ENCODE assay signal across 1 cellular context in genomic region chr5:174339130-174339529, GRCh38.
TF ChIP-seq lines count a peak whose summit lies in the region.

No MANE protein-coding gene starts in this region.

TF ChIP-seq in SK-N-SH, 30 proteins besides CTCF, POLR2A, EP300 and RAD21 (continued from another document):
- TF ChIP-seq REST (IDR thresholded peaks at IDR 0.05; ENCODE audit: low read depth, low read length): no peak
- TF ChIP-seq IRF3 (IDR thresholded peaks at IDR 0.05; ENCODE audit: low read depth, low read length): no peak
- no peak for TF ChIP-seq USF2 (IDR thresholded peaks at IDR 0.05; ENCODE audit: borderline replicate concordance, low read depth, low read length)
- TF ChIP-seq FOXM1 (IDR thresholded peaks at IDR 0.05; ENCODE audit: low read depth): no peak
TF ChIP-seq in SK-N-SH: peak in this region for 0.
